ENCODE assay signal across 12 cellular contexts in genomic region chr16:1312459-1312801, GRCh38. TPM values are rescaled to one million over a fixed set of nuclear protein-coding genes. Genes with fewer than 3 reads are reported as not detected.
A peak's percentile ranks its signal among the peaks of the same experiment; 100 is the strongest.
DNase-seq lines count a peak whose midpoint lies in the region; ATAC-seq and TF ChIP-seq lines count a peak whose summit lies in the region.
"Had no signal": no experiment of that assay in that cellular context is flagged by ENCODE, and none has a peak within 500 bp of the region (broad histone marks: within the 10 kb centered on the region; RNA-seq: fewer than 3 reads in every experiment).

No MANE protein-coding gene starts in this region.

- intact Hi-C loops in HCT116 (cut with micrococcal nuclease): no loop called here

- H3K4me1 ChIP-seq in HCT116 (ENCODE audit: control insufficient read depth in 1 of 2, insufficient read depth in 2 of 2, low read length in 2 of 2): peaks cover 7 to 34% of the 10 kb centered on the region in 2 experiments

- RAD21 ChIA-PET in HCT116 (lab: Charles Lee; ENCODE audit: low non-redundant PET in 1 of 2, low total read pairs in 2 of 2, uncharacterized antibody in 2 of 2, unreplicated experiment in 2 of 2): no interaction called here

- DNase-seq in BJ (ENCODE audit: low read depth): no peak
- no peak for DNase-seq in HCT116 (ENCODE audit: low read depth, low spot score)
- DNase-seq in coronary artery (ENCODE audit: low spot score): no peak
- no peak for DNase-seq in nephron progenitor cell
- no peak for DNase-seq in NCI-H2081 treated with DMSO at 0.1 percent for 48 hours (lab: John Stamatoyannopoulos, UW)
- no peak for DNase-seq in dedifferentiated amniotic fluid mesenchymal stem cell (ENCODE audit: extremely low spot score)
- DNase-seq in EL: no peak
- DNase-seq in RPMI8226: no peak
- DNase-seq: NCI-H2227 treated with DMSO at 0.1 percent for 48 hours; stimulated activated CD4-positive, alpha-beta T cell treated with anti-CD3 and anti-CD28 coated beads, Interleukin-2, amount 100 ng/mL, for 24 hours had no signal

- no peak for TF ChIP-seq RAD21 in HCT116 (IDR thresholded peaks at IDR 0.05; ENCODE audit: low read depth)

- no peak for TF ChIP-seq CTCF in BJ (IDR thresholded peaks at IDR 0.05; ENCODE audit: insufficient read depth, low read depth, low read length)
- TF ChIP-seq CTCF in HCT116 (IDR thresholded peaks at IDR 0.05 in 2 of 3, conservative IDR thresholded peaks at IDR 0.05 in 1 of 3; ENCODE audit: borderline replicate concordance in 1 of 3, insufficient read depth in 1 of 3, low read depth in 2 of 3, low read length in 2 of 3): no peak
- no peak for TF ChIP-seq CTCF in coronary artery (IDR thresholded peaks at IDR 0.05)
- no peak for TF ChIP-seq CTCF in nephron progenitor cell (IDR thresholded peaks at IDR 0.05)

- H3K27ac ChIP-seq in HCT116 (ENCODE audit: low read depth, low read length): no peak overlapping the region; the same call in 1 of the 2 replicates
- no peak overlapping the region for H3K27ac ChIP-seq in coronary artery
- H3K27ac ChIP-seq: SK-N-MC, thoracic aorta had no signal

- no peaks in the 10 kb centered on the region for H3K9me2 ChIP-seq in HCT116 (ENCODE audit: insufficient read depth)

- peak overlapping the region; percentile 32 for H3K27ac Mint-ChIP-seq in nephron progenitor cell

- no peaks in the 10 kb centered on the region for H3K27me3 ChIP-seq in BJ (ENCODE audit: control insufficient read depth, insufficient read depth, low read length)
- H3K27me3 ChIP-seq in HCT116 (ENCODE audit: insufficient read depth, low read length): no peaks in the 10 kb centered on the region

- CTCF ChIA-PET in BJ (lab: Yijun Ruan, JAX): interaction anchor here (1.0 to 1.5 kb wide), 3 partner anchors 19 to 394 kb away, joined by 3 read pairs; partner anchors contain the start of gene MAPK8IP3
- CTCF ChIA-PET in HCT116 (lab: Charles Lee): no interaction called here

- H3K4me3 ChIP-seq in BJ (ENCODE audit: low read depth, low read length): peak overlapping the region; percentile 60
- no peak overlapping the region for H3K4me3 ChIP-seq in HCT116 (replicated peaks in 1 of 2; ENCODE audit: low read depth in 1 of 2, low read length in 2 of 2)
- peak overlapping the region; percentile 78 for H3K4me3 ChIP-seq in coronary artery

- TF ChIP-seq POLR2A in HCT116 (IDR thresholded peaks at IDR 0.05; ENCODE audit: borderline replicate concordance, extremely low read depth, insufficient read depth, insufficient read length): no peak

- POLR2A ChIA-PET in BJ (lab: Charles Lee) (no interaction called here), HCT116 (lab: Charles Lee) (no interaction called here)

- H3K79me2 ChIP-seq in HCT116 (ENCODE audit: insufficient read depth, low read length): peaks cover 76% of the 10 kb centered on the region

- BruUV-seq in HCT116 (replicated peaks; lab: Mats Ljungman, UMichigan): no TSS peak

- no peak overlapping the region for H3K9ac ChIP-seq in HCT116 (ENCODE audit: low read length)

- H3K9me3 Mint-ChIP-seq in nephron progenitor cell: no peaks in the 10 kb centered on the region

- no peak for ATAC-seq in HCT116

- no peak overlapping the region for H2AFZ ChIP-seq in HCT116 (ENCODE audit: low read depth, low read length, poor library complexity, severe bottlenecking)

- peak overlapping the region; percentile 28 for H3K4me3 Mint-ChIP-seq in nephron progenitor cell

- H3K36me3 ChIP-seq in BJ (ENCODE audit: control insufficient read depth, insufficient read depth, low read length) (peaks cover 27% of the 10 kb centered on the region), HCT116 (ENCODE audit: control insufficient read depth in 1 of 2, insufficient read depth in 2 of 2, low read length in 2 of 2) (peaks cover 28 to 50% of the 10 kb centered on the region in 2 experiments)

- H3K36me3 Mint-ChIP-seq in nephron progenitor cell (ENCODE audit: low read depth): peaks cover 27% of the 10 kb centered on the region

- H4K20me1 ChIP-seq in HCT116 (ENCODE audit: insufficient read depth): peaks cover 29% of the 10 kb centered on the region; the same call in 1 of the 2 replicates

- 0 out of 2 replicates have a peak overlapping the region, but pooled peaks have one; percentile 94 for H3K4me2 ChIP-seq in HCT116 (ENCODE audit: low read length)

- H3K9me3 ChIP-seq in HCT116 (ENCODE audit: control insufficient read depth in 1 of 2, insufficient read depth in 1 of 2, low read depth in 1 of 2, low read length in 2 of 2): no peaks in the 10 kb centered on the region
- H3K9me3 ChIP-seq: thoracic aorta had no signal

- H3K27me3 Mint-ChIP-seq in nephron progenitor cell (ENCODE audit: low read depth, poor library complexity): no peaks in the 10 kb centered on the region

- H3K4me1 Mint-ChIP-seq in nephron progenitor cell: peaks cover 28% of the 10 kb centered on the region

TF ChIP-seq in HCT116, 20 proteins besides CTCF, POLR2A, EP300 and RAD21:
- TF ChIP-seq ZBTB33 (IDR thresholded peaks at IDR 0.05; ENCODE audit: extremely low read depth, insufficient replicate concordance, low read length) (no peak), ATF3 (IDR thresholded peaks at IDR 0.05) (no peak), YY1 (IDR thresholded peaks at IDR 0.05; ENCODE audit: extremely low read depth, insufficient replicate concordance, low read depth, low read length) (no peak), CEBPB (IDR thresholded peaks at IDR 0.05; ENCODE audit: low read depth) (no peak), EZH2 (IDR thresholded peaks at IDR 0.05) (no peak), CBX3 (IDR thresholded peaks at IDR 0.05; ENCODE audit: low read depth) (no peak), JUND (IDR thresholded peaks at IDR 0.05) (no peak), ZNF274 (IDR thresholded peaks at IDR 0.05; ENCODE audit: low read depth, low read length) (no peak), ELF1 (IDR thresholded peaks at IDR 0.05; ENCODE audit: borderline replicate concordance, low read depth) (no peak)

RNA-seq across cellular contexts. Expression of gene UBE2I, which starts 3.0 kb away (rescaled TPM):
- 81.2 and 138 TPM in 2 replicates for polyA plus RNA-seq in BJ (2011; rRNA removed)
- 36.5 and 41.7 TPM in 2 replicates for polyA minus RNA-seq in BJ (2011; rRNA and poly(A)+ RNA removed)
- total RNA-seq in HCT116 (2021; ENCODE audit: unreplicated experiment): 212 TPM
- 96.9 and 135 TPM in 2 replicates for polyA plus RNA-seq in HCT116 (2012)

RNA-seq across cellular contexts. Expression of gene BAIAP3, which starts 21.0 kb away (rescaled TPM):
- 0.29 and 0.33 TPM in 2 replicates for polyA plus RNA-seq in BJ (2011; rRNA removed)
- 0.14 and 0.51 TPM in 2 replicates for polyA minus RNA-seq in BJ (2011; rRNA and poly(A)+ RNA removed)
- 44.7 TPM for total RNA-seq in HCT116 (2021; ENCODE audit: unreplicated experiment)
- polyA plus RNA-seq in HCT116 (2012): 37.2 and 44.8 TPM in 2 replicates

RNA-seq across cellular contexts. Expression of gene TSR3, which starts 39.2 kb away (rescaled TPM):
- polyA plus RNA-seq in BJ (2011; rRNA removed): 43.1 and 52.3 TPM in 2 replicates
- polyA minus RNA-seq in BJ (2011; rRNA and poly(A)+ RNA removed): 18.9 and 22.7 TPM in 2 replicates
- 52.7 TPM for total RNA-seq in HCT116 (2021; ENCODE audit: unreplicated experiment)
- polyA plus RNA-seq in HCT116 (2012): 40.4 and 42.8 TPM in 2 replicates

RNA-seq across cellular contexts. Expression of gene GNPTG, which starts 39.3 kb away (rescaled TPM):
- 74.1 and 113 TPM in 2 replicates for polyA plus RNA-seq in BJ (2011; rRNA removed)
- polyA minus RNA-seq in BJ (2011; rRNA and poly(A)+ RNA removed): 29.4 and 36.8 TPM in 2 replicates
- total RNA-seq in HCT116 (2021; ENCODE audit: unreplicated experiment): 35.2 TPM
- polyA plus RNA-seq in HCT116 (2012): 31.4 and 34.6 TPM in 2 replicates

RNA-seq across cellular contexts. Expression of gene TPSD1, which starts 56.6 kb away (rescaled TPM):
- not detected in 2 replicates for polyA plus RNA-seq in BJ (2011; rRNA removed)
- polyA minus RNA-seq in BJ (2011; rRNA and poly(A)+ RNA removed): not detected in 2 replicates
- total RNA-seq in HCT116 (2021; ENCODE audit: unreplicated experiment): not detected
- not detected in 2 replicates for polyA plus RNA-seq in HCT116 (2012)

Comparison
In these comparisons a context has a peak if more than half of its experiments do, and no peak if none do; other contexts are left out.
1. H3K4me3 ChIP-seq: peak in BJ (single experiment) and coronary artery (single experiment); none in HCT116 (0 of 2).